Comparison of ENCODE assay signal across 21 cellular contexts in genomic region chr11:110454609-110455008, GRCh38. TPM values are rescaled to one million over a fixed set of nuclear protein-coding genes. Genes with fewer than 3 reads are reported as not detected.
DNase-seq lines count a peak whose midpoint lies in the region; ATAC-seq and TF ChIP-seq lines count a peak whose summit lies in the region.
"Had no signal": no experiment of that assay in that cellular context is flagged by ENCODE, and none has a peak within 500 bp of the region (broad histone marks: within the 10 kb centered on the region; RNA-seq: fewer than 3 reads in every experiment).

No MANE protein-coding gene starts in this region.

- no peaks in the 10 kb centered on the region for H3K9me3 ChIP-seq in A673 (ENCODE audit: low read depth, low read length, poor library complexity, severe bottlenecking)
- H3K9me3 ChIP-seq in testis, result no peaks in the 10 kb centered on the region

- H3K27me3 ChIP-seq in A673 (replicated peaks; ENCODE audit: insufficient read depth, low read depth, low read length, poor library complexity), result no peaks in the 10 kb centered on the region
- no peaks in the 10 kb centered on the region for H3K27me3 ChIP-seq in testis
- H3K27me3 ChIP-seq: BLaER1, dorsolateral prefrontal cortex had no signal

- H3K4me3 ChIP-seq in A673 (ENCODE audit: low read depth, low read length, poor library complexity, severe bottlenecking) (no peak overlapping the region), testis (no peak overlapping the region)
- H3K4me3 ChIP-seq: BLaER1, dorsolateral prefrontal cortex, lung had no signal

- H3K9me3 Mint-ChIP-seq in activated T-helper 17 cell treated with anti-CD3 and anti-CD28 coated beads, Interleukin-2, amount 50 U/mL, for 72 hours, result no peaks in the 10 kb centered on the region
- H3K9me3 Mint-ChIP-seq: activated B cell treated with CpG ODN at 0.5 μM for 24 hours, immature natural killer cell, type B pancreatic cell had no signal

- peaks cover 34% of the 10 kb centered on the region for H3K4me1 Mint-ChIP-seq in activated T-helper 17 cell treated with anti-CD3 and anti-CD28 coated beads, Interleukin-2, amount 50 U/mL, for 72 hours

- H3K36me3 Mint-ChIP-seq in activated T-helper 17 cell treated with anti-CD3 and anti-CD28 coated beads, Interleukin-2, amount 50 U/mL, for 72 hours (ENCODE audit: low read depth), result peaks cover 62% of the 10 kb centered on the region

- ATAC-seq in activated CD4-positive, CD25-positive, alpha-beta regulatory T cell treated with anti-CD3 and anti-CD28 coated beads, Interleukin-2, amount 50 U/mL, for 24 hours, result peak; percentile 71 to 87
- ATAC-seq in GM21390 (IDR thresholded peaks at IDR 0.05; ENCODE audit: unreplicated experiment), result peak; percentile 47
- ATAC-seq in HG02938 (IDR thresholded peaks at IDR 0.05; ENCODE audit: unreplicated experiment), result peak; percentile 36
- ATAC-seq in activated T-helper 17 cell treated with anti-CD3 and anti-CD28 coated beads, Interleukin-2, amount 50 U/mL, for 72 hours (replicated peaks), result peak; percentile 82
- no peak for ATAC-seq in HG02642 (IDR thresholded peaks at IDR 0.05; ENCODE audit: poor library complexity, unreplicated experiment)
- ATAC-seq: HCT116; naive thymus-derived CD4-positive, alpha-beta T cell; Right ventricle myocardium inferior had no signal

- WGBS in testis, 2 donors, result 34 to 43% methylated on average over 1 of the region's 1 CpG

- CTCF ChIA-PET in A673 (lab: Charles Lee), result no interaction called here

- intact Hi-C loops in A673 (cut with micrococcal nuclease; ENCODE audit: unreplicated experiment) (no loop called here), testis (cut with DNase I; ENCODE audit: low total_unique reads) (no loop called here)

- POLR2A ChIA-PET in A673 (lab: Charles Lee; ENCODE audit: low non-redundant PET), result no interaction called here

- peak overlapping the region; percentile 76 for H3K4me3 Mint-ChIP-seq in activated T-helper 17 cell treated with anti-CD3 and anti-CD28 coated beads, Interleukin-2, amount 50 U/mL, for 72 hours
- H3K4me3 Mint-ChIP-seq: activated B cell treated with CpG ODN at 0.5 μM for 24 hours, type B pancreatic cell had no signal

- no peak for DNase-seq in activated CD4-positive, CD25-positive, alpha-beta regulatory T cell treated with anti-CD3 and anti-CD28 coated beads, Interleukin-2, amount 50 U/mL, for 72 hours
- DNase-seq in A673 (ENCODE audit: low spot score) (no peak), testis (no peak)
- DNase-seq: activated B cell treated with CpG ODN at 0.5 μM for 24 hours; DMS 273 treated with DMSO at 0.1 percent for 48 hours; dorsolateral prefrontal cortex; immature natural killer cell; naive thymus-derived CD4-positive, alpha-beta T cell; NCI-H1694 treated with DMSO at 0.1 percent for 48 hours; small intestine had no signal

- no peak for TF ChIP-seq POLR2A in testis (IDR thresholded peaks at IDR 0.05)

- TF ChIP-seq CTCF in A673 (conservative IDR thresholded peaks at IDR 0.05; ENCODE audit: low read depth, low read length) (no peak), testis (IDR thresholded peaks at IDR 0.05) (no peak)

- no peaks in the 10 kb centered on the region for H3K27me3 Mint-ChIP-seq in activated T-helper 17 cell treated with anti-CD3 and anti-CD28 coated beads, Interleukin-2, amount 50 U/mL, for 72 hours
- H3K27me3 Mint-ChIP-seq: activated B cell treated with CpG ODN at 0.5 μM for 24 hours; naive thymus-derived CD4-positive, alpha-beta T cell; type B pancreatic cell had no signal

- H3K27ac Mint-ChIP-seq in activated T-helper 17 cell treated with anti-CD3 and anti-CD28 coated beads, Interleukin-2, amount 50 U/mL, for 72 hours, result peak overlapping the region; percentile 94
- H3K27ac Mint-ChIP-seq: activated B cell treated with CpG ODN at 0.5 μM for 24 hours, type B pancreatic cell had no signal

- no TSS peak for BruUV-seq in A673 (replicated peaks; lab: Mats Ljungman, UMichigan)

- H3K36me3 ChIP-seq in A673 (ENCODE audit: insufficient read depth, low read length, poor library complexity, severe bottlenecking) (peaks cover 38% of the 10 kb centered on the region), testis (ENCODE audit: low read depth, missing control alignments) (no peaks in the 10 kb centered on the region)

- H3K27ac ChIP-seq in A673 (ENCODE audit: low read depth, low read length, poor library complexity, severe bottlenecking) (no peak overlapping the region), testis (no peak overlapping the region)
- H3K27ac ChIP-seq: 22Rv1, BLaER1, dorsolateral prefrontal cortex had no signal

- H3K4me1 ChIP-seq in A673 (ENCODE audit: insufficient read depth, low read length, poor library complexity, severe bottlenecking) (peaks cover 10% of the 10 kb centered on the region), testis (peaks cover 14% of the 10 kb centered on the region)

RNA-seq across cellular contexts. Expression of gene FDX1, which starts 24.9 kb away (rescaled TPM):
- total RNA-seq in activated T-helper 17 cell treated with anti-CD3 and anti-CD28 coated beads, Interleukin-2, amount 50 U/mL, for 72 hours, result 10 to 100 TPM in 1 of 2 donors, 1 to 10 TPM in 1; 8.5 to 15.3 TPM
- total RNA-seq in A673 (2021) (59.5 and 62.3 TPM in 2 replicates), testis (10 to 100 TPM; 12.9 to 13.9 TPM)
- polyA plus RNA-seq in testis (ENCODE audit: insufficient read depth, low read depth, low replicate concordance), result 13.1 TPM
